ENCODE assay signal across 17 cellular contexts in the genomic region with DNA sequence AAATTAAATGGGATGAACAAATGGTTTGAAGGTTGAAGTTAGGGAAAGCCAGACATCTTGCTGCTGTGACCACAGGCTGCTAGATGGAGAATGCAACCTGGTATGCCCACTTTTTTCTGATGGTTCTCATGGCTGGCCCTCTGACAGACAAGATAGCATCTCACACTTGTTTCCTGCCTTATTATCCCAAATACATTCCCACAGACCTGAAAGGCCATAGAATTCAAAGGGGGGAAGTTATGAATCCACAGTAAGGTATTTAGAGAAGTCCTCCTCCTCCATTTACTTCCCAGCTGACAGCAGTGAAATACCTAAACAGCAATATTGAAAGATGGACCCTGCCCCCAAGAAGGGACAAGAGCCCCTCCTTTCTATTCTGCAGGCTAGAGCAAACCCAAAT. TPM values are rescaled to one million over a fixed set of nuclear protein-coding genes. Genes with fewer than 3 reads are reported as not detected.
DNase-seq lines count a peak whose midpoint lies in the region; ATAC-seq and TF ChIP-seq lines count a peak whose summit lies in the region.
"Had no signal": no experiment of that assay in that cellular context is flagged by ENCODE, and none has a peak within 500 bp of the region (broad histone marks: within the 10 kb centered on the region; RNA-seq: fewer than 3 reads in every experiment).

No MANE protein-coding gene starts in this region.

- peak overlapping the region; percentile 11 for H3K27ac ChIP-seq in epithelial cell of prostate
- H3K27ac ChIP-seq in MM.1S (ENCODE audit: low read length), result no peak overlapping the region
- H3K27ac ChIP-seq: BLaER1, SJCRH30 had no signal

- DNase-seq in activated T-cell treated with anti-CD3 and anti-CD28 coated beads, Interleukin-2, amount 50 U/mL, for 24 hours, result no peak
- DNase-seq in activated T-cell treated with anti-CD3 and anti-CD28 coated beads, Interleukin-2, amount 50 U/mL, for 4 hours, result no peak
- peak; percentile 18 for DNase-seq in amniotic epithelial cell (ENCODE audit: low read depth)
- no peak for DNase-seq in epithelial cell of prostate (ENCODE audit: low read depth, low spot score)
- DNase-seq in OCI-M1 (lab: John Stamatoyannopoulos, UW), result no peak
- DNase-seq in MM.1S, result no peak
- DNase-seq in D341Med (ENCODE audit: low spot score), result no peak
- DNase-seq: 8988T, NCI-H1436, NCI-H2029, NCI-H2171, NCI-H748 treated with DMSO at 0.1 percent for 48 hours, RPMI8226, SJCRH30 had no signal

- peak overlapping the region; percentile 61 for H3K27ac Mint-ChIP-seq in activated T-cell treated with anti-CD3 and anti-CD28 coated beads, Interleukin-2, amount 50 U/mL, for 24 hours
- H3K27ac Mint-ChIP-seq: IgD-negative memory B cell had no signal

- H3K27me3 ChIP-seq in MM.1S (replicated peaks; ENCODE audit: insufficient read depth, low read length), result no peaks in the 10 kb centered on the region
- H3K27me3 ChIP-seq: BLaER1, SJCRH30 had no signal

- H3K9me3 ChIP-seq in MM.1S (replicated peaks; ENCODE audit: insufficient read depth, low read length), result no peaks in the 10 kb centered on the region
- H3K9me3 ChIP-seq: BLaER1, SJCRH30 had no signal

- peaks cover 3% of the 10 kb centered on the region for H3K4me1 Mint-ChIP-seq in activated T-cell treated with anti-CD3 and anti-CD28 coated beads, Interleukin-2, amount 50 U/mL, for 24 hours (ENCODE audit: low read depth)
- H3K4me1 Mint-ChIP-seq in activated T-cell treated with anti-CD3 and anti-CD28 coated beads, Interleukin-2, amount 50 U/mL, for 4 hours (ENCODE audit: low read depth), result peaks cover 2% of the 10 kb centered on the region

- TF ChIP-seq CTCF in MM.1S (IDR thresholded peaks at IDR 0.05; ENCODE audit: low read length), result no peak

- no peaks in the 10 kb centered on the region for H3K79me2 ChIP-seq in MM.1S (ENCODE audit: low read length)

- no peak overlapping the region for H3K9ac ChIP-seq in MM.1S (ENCODE audit: low read length)
- H3K9ac ChIP-seq: BLaER1 had no signal

- H3K9me2 ChIP-seq in MM.1S (replicated peaks; ENCODE audit: insufficient read depth, low read length), result no peaks in the 10 kb centered on the region

- no peaks in the 10 kb centered on the region for H3K36me3 ChIP-seq in MM.1S (replicated peaks; ENCODE audit: insufficient read depth, low read length)

- H3K36me3 Mint-ChIP-seq in activated T-cell treated with anti-CD3 and anti-CD28 coated beads, Interleukin-2, amount 50 U/mL, for 24 hours (ENCODE audit: low read depth), result peaks cover 84% of the 10 kb centered on the region
- peaks cover 30% of the 10 kb centered on the region for H3K36me3 Mint-ChIP-seq in activated T-cell treated with anti-CD3 and anti-CD28 coated beads, Interleukin-2, amount 50 U/mL, for 4 hours (ENCODE audit: insufficient read depth)

- no peak for ATAC-seq in activated T-cell treated with anti-CD3 and anti-CD28 coated beads, Interleukin-2, amount 50 U/mL, for 4 hours
- no peak for ATAC-seq in HG03135 (IDR thresholded peaks at IDR 0.05; ENCODE audit: unreplicated experiment)

- no peak overlapping the region for H3K4me2 ChIP-seq in MM.1S (ENCODE audit: low read depth, low read length)
- H3K4me2 ChIP-seq: BLaER1 had no signal

- no peak overlapping the region for H3K4me3 Mint-ChIP-seq in activated T-cell treated with anti-CD3 and anti-CD28 coated beads, Interleukin-2, amount 50 U/mL, for 24 hours
- no peak overlapping the region for H3K4me3 Mint-ChIP-seq in activated T-cell treated with anti-CD3 and anti-CD28 coated beads, Interleukin-2, amount 50 U/mL, for 4 hours
- H3K4me3 Mint-ChIP-seq: IgD-negative memory B cell had no signal

- no peak overlapping the region for H2AFZ ChIP-seq in MM.1S (ENCODE audit: low read length)

- no peaks in the 10 kb centered on the region for H3K4me1 ChIP-seq in MM.1S (ENCODE audit: low read length)
- H3K4me1 ChIP-seq: BLaER1, SJCRH30 had no signal

- H3K4me3 ChIP-seq in MM.1S (ENCODE audit: low read length), result no peak overlapping the region
- H3K4me3 ChIP-seq: BLaER1, SJCRH30 had no signal

- no peaks in the 10 kb centered on the region for H3K9me3 Mint-ChIP-seq in activated T-cell treated with anti-CD3 and anti-CD28 coated beads, Interleukin-2, amount 50 U/mL, for 24 hours
- H3K9me3 Mint-ChIP-seq in activated T-cell treated with anti-CD3 and anti-CD28 coated beads, Interleukin-2, amount 50 U/mL, for 4 hours, result no peaks in the 10 kb centered on the region
- H3K9me3 Mint-ChIP-seq: IgD-negative memory B cell had no signal

- no peaks in the 10 kb centered on the region for H4K20me1 ChIP-seq in MM.1S (ENCODE audit: insufficient read depth, low read length)

- H3F3A ChIP-seq in MM.1S (ENCODE audit: insufficient read depth, low read length), result no peaks in the 10 kb centered on the region

- H3K27me3 Mint-ChIP-seq in activated T-cell treated with anti-CD3 and anti-CD28 coated beads, Interleukin-2, amount 50 U/mL, for 24 hours, result no peaks in the 10 kb centered on the region
- no peaks in the 10 kb centered on the region for H3K27me3 Mint-ChIP-seq in activated T-cell treated with anti-CD3 and anti-CD28 coated beads, Interleukin-2, amount 50 U/mL, for 4 hours (ENCODE audit: low read depth)
- H3K27me3 Mint-ChIP-seq: IgD-negative memory B cell had no signal

RNA-seq across cellular contexts. Expression of a gene that starts 32.4 kb away (rescaled TPM):
- total RNA-seq in activated T-cell treated with anti-CD3 and anti-CD28 coated beads, Interleukin-2, amount 50 U/mL, for 4 hours, result 10 to 100 TPM; 30.7 to 32.6 (median 30.8) TPM
